Comparison of ENCODE assay signal across 12 cellular contexts in genomic region chr2:114442545-114442944, GRCh38. TPM values are rescaled to one million over a fixed set of nuclear protein-coding genes. Genes with fewer than 3 reads are reported as not detected.
A peak's percentile ranks its signal among the peaks of the same experiment; 100 is the strongest.
DNase-seq lines count a peak whose midpoint lies in the region; FAIRE-seq and TF ChIP-seq lines count a peak whose summit lies in the region.
"Had no signal": no experiment of that assay in that cellular context is flagged by ENCODE, and none has a peak within 500 bp of the region (broad histone marks: within the 10 kb centered on the region; RNA-seq: fewer than 3 reads in every experiment).

Gene DPP10 (plus strand): TSS chr2:114442641.

- no peaks in the 10 kb centered on the region for H3K4me1 ChIP-seq in neuronal stem cell (ENCODE audit: control insufficient read depth in 2 of 2, insufficient read depth in 1 of 2, low read depth in 1 of 2, low read length in 2 of 2)

- no peaks in the 10 kb centered on the region for H3K36me3 ChIP-seq in neuronal stem cell (replicated peaks in 1 of 2; ENCODE audit: control insufficient read depth in 2 of 2, insufficient read depth in 2 of 2, low read length in 2 of 2)

- H4K91ac ChIP-seq in neuronal stem cell (ENCODE audit: low read depth, low read length, poor library complexity) = no peak within 1 kb of the TSS

- no peak within 1 kb of the TSS for H2AK5ac ChIP-seq in neuronal stem cell (ENCODE audit: low read depth, low read length)

- no peak within 1 kb of the TSS for H2BK120ac ChIP-seq in neuronal stem cell (ENCODE audit: low read depth, low read length)

- FAIRE-seq in D721Med (lab: Jason Lieb, UNC) = no peak
- FAIRE-seq: islet of Langerhans had no signal

- peak; percentile 28 for DNase-seq in DMS 273 (lab: John Stamatoyannopoulos, UW; ENCODE audit: unreplicated experiment)
- no peak for DNase-seq in DMS 273 treated with DMSO at 0.1 percent for 48 hours (lab: John Stamatoyannopoulos, UW)
- peak; percentile 5 for DNase-seq in NAMALWA (ENCODE audit: low spot score)
- peak; percentile 0 for DNase-seq in choroid plexus epithelial cell (ENCODE audit: low read depth)
- DNase-seq in neuronal stem cell (ENCODE audit: low spot score) = peak; percentile 82
- DNase-seq in GM13977 (ENCODE audit: low spot score) = no peak
- DNase-seq in NCI-H345 (lab: John Stamatoyannopoulos, UW) = no peak
- no peak for DNase-seq in D721Med (ENCODE audit: insufficient read length, low spot score)
- DNase-seq: activated CD8-positive, alpha-beta memory T cell treated with anti-CD3 and anti-CD28 coated beads, Interleukin-2, amount 50 U/mL, for 4 hours; effector CD8-positive, alpha-beta T cell had no signal

- H3K14ac ChIP-seq in neuronal stem cell (ENCODE audit: low read length) = no peak within 1 kb of the TSS

- no peak within 1 kb of the TSS for H2BK12ac ChIP-seq in neuronal stem cell (ENCODE audit: low read length)

- H3K4ac ChIP-seq in neuronal stem cell (ENCODE audit: low read length) = no peak within 1 kb of the TSS

- H3K9ac ChIP-seq in neuronal stem cell (ENCODE audit: low read depth, low read length, poor library complexity) = no peak within 1 kb of the TSS

- H2BK5ac ChIP-seq in neuronal stem cell (ENCODE audit: low read length) = no peak within 1 kb of the TSS

- in situ Hi-C loops in GM13977 (cut with MboI; ENCODE audit: low pct_unique_long_range_greater_than_20kb, low sequenced_read_pairs, unreplicated experiment) = no loop called here

- H2BK15ac ChIP-seq in neuronal stem cell (ENCODE audit: low read length) = no peak within 1 kb of the TSS

- H4K8ac ChIP-seq in neuronal stem cell (ENCODE audit: low read depth, low read length) = no peak within 1 kb of the TSS

- no peaks in the 10 kb centered on the region for H3K27me3 ChIP-seq in neuronal stem cell (ENCODE audit: control insufficient read depth in 3 of 3, insufficient read depth in 3 of 3, low read depth in 1 of 3, low read length in 3 of 3)

- H3K4me3 ChIP-seq in choroid plexus epithelial cell (ENCODE audit: low read depth, low read length) (no peak within 1 kb of the TSS), neuronal stem cell (ENCODE audit: low read length in 2 of 2) (no peak within 1 kb of the TSS)

- H3K4me2 ChIP-seq in neuronal stem cell (ENCODE audit: insufficient read depth, low read length, poor library complexity, severe bottlenecking) = no peak within 1 kb of the TSS

- no peak within 1 kb of the TSS for H3K27ac ChIP-seq in neuronal stem cell (replicated peaks; ENCODE audit: low read length)
- H3K27ac ChIP-seq: 22Rv1 had no signal

- no peaks in the 10 kb centered on the region for H3K9me3 ChIP-seq in neuronal stem cell (replicated peaks in 1 of 2; ENCODE audit: control insufficient read depth in 2 of 2, insufficient read depth in 1 of 2, low read depth in 1 of 2, low read length in 2 of 2)

- H3K18ac ChIP-seq in neuronal stem cell (ENCODE audit: low read length) = no peak within 1 kb of the TSS

- no CpG with 5 or more reads among the region's 6 CpGs for WGBS in neuronal stem cell (ENCODE audit: extremely low coverage in 2 of 2, insufficient read length in 2 of 2, insufficient replicate concordance in 1 of 2), 2 donors

- H2AFZ ChIP-seq in neuronal stem cell (ENCODE audit: low read length) = no peak within 1 kb of the TSS

- H3K23ac ChIP-seq in neuronal stem cell (ENCODE audit: low read depth, low read length, poor library complexity) = no peak within 1 kb of the TSS

- no peaks in the 10 kb centered on the region for H3K79me1 ChIP-seq in neuronal stem cell (ENCODE audit: low read depth, low read length)

- TF ChIP-seq CTCF in choroid plexus epithelial cell (conservative IDR thresholded peaks at IDR 0.05; ENCODE audit: low read depth, low read length) (no peak), GM13977 (IDR thresholded peaks at IDR 0.05; ENCODE audit: extremely low read depth, insufficient read depth, missing control alignments) (no peak), D721Med (IDR thresholded peaks at IDR 0.05; ENCODE audit: insufficient read depth, missing control alignments) (no peak)

RNA-seq across cellular contexts. Expression of gene DPP10, which starts in this region (rescaled TPM):
- polyA plus RNA-seq in neuronal stem cell (2013, experiment 1 of 2) = 4.5 TPM
- polyA plus RNA-seq in neuronal stem cell (2013, experiment 2 of 2) = 4.5 TPM

Comparison
In these comparisons a context has a peak if more than half of its experiments do, and no peak if none do; other contexts are left out.
1. DNase-seq: peak in DMS 273 (single experiment), NAMALWA (single experiment), choroid plexus epithelial cell (single experiment) and neuronal stem cell (single experiment); none in DMS 273 treated with DMSO at 0.1 percent for 48 hours (single experiment), GM13977 (single experiment), NCI-H345 (single experiment) and D721Med (single experiment).